ENCODE assay signal across 16 cellular contexts in the genomic region with DNA sequence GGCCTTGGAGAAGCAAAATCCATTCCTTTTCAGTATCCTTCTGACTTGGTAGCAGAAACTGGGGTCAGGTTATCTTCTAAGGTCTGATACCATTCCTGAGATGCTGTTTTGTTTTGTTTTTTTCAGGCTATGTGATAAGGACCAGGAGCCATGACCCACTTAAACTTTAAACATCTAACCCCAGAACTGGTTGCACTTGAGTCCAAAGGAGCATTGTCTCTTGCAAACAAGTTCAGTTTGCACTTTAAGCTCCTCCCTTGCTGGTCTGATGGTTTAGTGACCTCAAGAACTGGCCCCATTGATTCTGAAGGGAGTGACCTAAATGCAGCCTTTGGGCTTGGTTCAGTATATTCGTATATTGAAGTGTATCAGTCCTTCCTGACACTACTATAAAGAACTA.
DNase-seq lines count a peak whose midpoint lies in the region; ATAC-seq and TF ChIP-seq lines count a peak whose summit lies in the region.
"Had no signal": no experiment of that assay in that cellular context is flagged by ENCODE, and none has a peak within 500 bp of the region (broad histone marks: within the 10 kb centered on the region; RNA-seq: fewer than 3 reads in every experiment).

No MANE protein-coding gene starts in this region.

- peak; percentile 22 to 65 for TF ChIP-seq RAD21 in liver (IDR thresholded peaks at IDR 0.05)

- TF ChIP-seq CTCF in left ventricle myocardium inferior (IDR thresholded peaks at IDR 0.05; ENCODE audit: borderline replicate concordance): no peak
- no peak for TF ChIP-seq CTCF in liver (IDR thresholded peaks at IDR 0.05; ENCODE audit: low read depth, low read length, missing input control)

- H3K9me3 Mint-ChIP-seq in stimulated activated memory B cell treated with anti-CD40 and anti-IgM and Interleukin-4, amounts not matched to agents 10 μg/mL and 1 μg/mL and 100 μg/mL, for 72 hours: peaks cover 3% of the 10 kb centered on the region
- H3K9me3 Mint-ChIP-seq: CD4-positive, alpha-beta T cell; HFFc6 had no signal

- no peak overlapping the region for H3K4me3 Mint-ChIP-seq in stimulated activated memory B cell treated with anti-CD40 and anti-IgM and Interleukin-4, amounts not matched to agents 10 μg/mL and 1 μg/mL and 100 μg/mL, for 72 hours
- H3K4me3 Mint-ChIP-seq: B cell; CD4-positive, alpha-beta T cell; HFFc6 had no signal

- H3K9me3 ChIP-seq in left ventricle myocardium inferior (replicated peaks) (no peaks in the 10 kb centered on the region), liver (ENCODE audit: control insufficient read depth in 4 of 4, low read length in 3 of 4) (no peaks in the 10 kb centered on the region)

- H3K4me1 Mint-ChIP-seq in stimulated activated memory B cell treated with anti-CD40 and anti-IgM and Interleukin-4, amounts not matched to agents 10 μg/mL and 1 μg/mL and 100 μg/mL, for 72 hours: peaks cover 38% of the 10 kb centered on the region

- H3K9ac ChIP-seq in liver (ENCODE audit: low read depth in 1 of 2, low read length in 2 of 2): no peak overlapping the region

- H3K36me3 ChIP-seq in left ventricle myocardium inferior: no peaks in the 10 kb centered on the region
- H3K36me3 ChIP-seq in liver (ENCODE audit: control insufficient read depth in 4 of 4, insufficient read depth in 3 of 4, low read depth in 1 of 4, low read length in 3 of 4): no peaks in the 10 kb centered on the region

- no peaks in the 10 kb centered on the region for H3K27me3 Mint-ChIP-seq in stimulated activated memory B cell treated with anti-CD40 and anti-IgM and Interleukin-4, amounts not matched to agents 10 μg/mL and 1 μg/mL and 100 μg/mL, for 72 hours
- H3K27me3 Mint-ChIP-seq: B cell; CD4-positive, alpha-beta T cell had no signal

- H3K4me3 ChIP-seq in left ventricle myocardium inferior (no peak overlapping the region), liver (ENCODE audit: low read depth in 1 of 3, low read length in 3 of 3) (no peak overlapping the region)

- peak overlapping the region; percentile 63 for H3K27ac Mint-ChIP-seq in stimulated activated memory B cell treated with anti-CD40 and anti-IgM and Interleukin-4, amounts not matched to agents 10 μg/mL and 1 μg/mL and 100 μg/mL, for 72 hours
- H3K27ac Mint-ChIP-seq: CD4-positive, alpha-beta T cell; HFFc6 had no signal

- ATAC-seq in left cardiac atrium: no peak
- no peak for ATAC-seq in stimulated activated memory B cell treated with anti-CD40 and anti-IgM and Interleukin-4, amounts not matched to agents 10 μg/mL and 1 μg/mL and 100 μg/mL, for 72 hours
- ATAC-seq in HG03571 (IDR thresholded peaks at IDR 0.05; ENCODE audit: unreplicated experiment): no peak

- intact Hi-C loops in left ventricle myocardium inferior (cut with micrococcal nuclease): no loop called here
- intact Hi-C loops in left cardiac atrium (cut with DNase I): no loop called here

- H3K27ac ChIP-seq in left ventricle myocardium inferior (replicated peaks): peak overlapping the region; percentile 78
- H3K27ac ChIP-seq in liver (ENCODE audit: low read depth in 1 of 2, low read length in 2 of 2): peak overlapping the region in 1 of 2 donors; percentile 68

- DNase-seq in left ventricle myocardium inferior: no peak
- no peak for DNase-seq in left cardiac atrium
- DNase-seq in ecto neural progenitor cell (ENCODE audit: low spot score): peak; percentile 0
- DNase-seq in Kasumi-1 (lab: John Stamatoyannopoulos, UW): no peak
- DNase-seq: C1 segment of cervical spinal cord; Calu3; CD4-positive, alpha-beta T cell; DMS 273 treated with DMSO at 0.1 percent for 48 hours; DND-41; GF-D8; HCEC 1CT; HFFc6 had no signal

- peaks cover 47% of the 10 kb centered on the region for H3K4me1 ChIP-seq in left ventricle myocardium inferior
- peaks cover 0 to 33% (median 17%) of the 10 kb centered on the region in 4 donors for H3K4me1 ChIP-seq in liver (ENCODE audit: control insufficient read depth in 4 of 4, insufficient read depth in 4 of 4, low read length in 3 of 4)

- H3K27me3 ChIP-seq in left ventricle myocardium inferior (ENCODE audit: low read depth) (no peaks in the 10 kb centered on the region), liver (ENCODE audit: control insufficient read depth in 4 of 4, insufficient read depth in 4 of 4, low read length in 3 of 4) (no peaks in the 10 kb centered on the region)

- 37% methylated on average over 1 of the region's 1 CpG for WGBS in liver

- peaks cover 5% of the 10 kb centered on the region for H3K36me3 Mint-ChIP-seq in stimulated activated memory B cell treated with anti-CD40 and anti-IgM and Interleukin-4, amounts not matched to agents 10 μg/mL and 1 μg/mL and 100 μg/mL, for 72 hours

TF ChIP-seq in liver, 16 proteins besides CTCF, POLR2A, EP300 and RAD21:
- TF ChIP-seq TAF1 (conservative IDR thresholded peaks at IDR 0.05): no peak
- TF ChIP-seq ZBTB33 (IDR thresholded peaks at IDR 0.05): peak; percentile 45
- TF ChIP-seq JUND (IDR thresholded peaks at IDR 0.05): peak; percentile 60 to 65
- TF ChIP-seq NR2F2 (IDR thresholded peaks at IDR 0.05): peak; percentile 83
- TF ChIP-seq, protein P1, sequence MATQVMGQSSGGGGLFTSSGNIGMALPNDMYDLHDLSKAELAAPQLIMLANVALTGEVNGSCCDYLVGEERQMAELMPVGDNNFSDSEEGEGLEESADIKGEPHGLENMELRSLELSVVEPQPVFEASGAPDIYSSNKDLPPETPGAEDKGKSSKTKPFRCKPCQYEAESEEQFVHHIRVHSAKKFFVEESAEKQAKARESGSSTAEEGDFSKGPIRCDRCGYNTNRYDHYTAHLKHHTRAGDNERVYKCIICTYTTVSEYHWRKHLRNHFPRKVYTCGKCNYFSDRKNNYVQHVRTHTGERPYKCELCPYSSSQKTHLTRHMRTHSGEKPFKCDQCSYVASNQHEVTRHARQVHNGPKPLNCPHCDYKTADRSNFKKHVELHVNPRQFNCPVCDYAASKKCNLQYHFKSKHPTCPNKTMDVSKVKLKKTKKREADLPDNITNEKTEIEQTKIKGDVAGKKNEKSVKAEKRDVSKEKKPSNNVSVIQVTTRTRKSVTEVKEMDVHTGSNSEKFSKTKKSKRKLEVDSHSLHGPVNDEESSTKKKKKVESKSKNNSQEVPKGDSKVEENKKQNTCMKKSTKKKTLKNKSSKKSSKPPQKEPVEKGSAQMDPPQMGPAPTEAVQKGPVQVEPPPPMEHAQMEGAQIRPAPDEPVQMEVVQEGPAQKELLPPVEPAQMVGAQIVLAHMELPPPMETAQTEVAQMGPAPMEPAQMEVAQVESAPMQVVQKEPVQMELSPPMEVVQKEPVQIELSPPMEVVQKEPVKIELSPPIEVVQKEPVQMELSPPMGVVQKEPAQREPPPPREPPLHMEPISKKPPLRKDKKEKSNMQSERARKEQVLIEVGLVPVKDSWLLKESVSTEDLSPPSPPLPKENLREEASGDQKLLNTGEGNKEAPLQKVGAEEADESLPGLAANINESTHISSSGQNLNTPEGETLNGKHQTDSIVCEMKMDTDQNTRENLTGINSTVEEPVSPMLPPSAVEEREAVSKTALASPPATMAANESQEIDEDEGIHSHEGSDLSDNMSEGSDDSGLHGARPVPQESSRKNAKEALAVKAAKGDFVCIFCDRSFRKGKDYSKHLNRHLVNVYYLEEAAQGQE (IDR thresholded peaks at IDR 0.05): peak; percentile 34
- peak; percentile 38 for TF ChIP-seq FOXA2 (IDR thresholded peaks at IDR 0.05)
- TF ChIP-seq GABPA (IDR thresholded peaks at IDR 0.05 in 1 of 2, conservative IDR thresholded peaks at IDR 0.05 in 1 of 2): no peak
- TF ChIP-seq MAX (IDR thresholded peaks at IDR 0.05): no peak
- TF ChIP-seq FOXA1 (IDR thresholded peaks at IDR 0.05): no peak
- no peak for TF ChIP-seq EGR1 (IDR thresholded peaks at IDR 0.05; ENCODE audit: low read depth in 2 of 2)
- peak; percentile 92 to 97 for TF ChIP-seq RXRA (IDR thresholded peaks at IDR 0.05)
- TF ChIP-seq, protein P2, sequence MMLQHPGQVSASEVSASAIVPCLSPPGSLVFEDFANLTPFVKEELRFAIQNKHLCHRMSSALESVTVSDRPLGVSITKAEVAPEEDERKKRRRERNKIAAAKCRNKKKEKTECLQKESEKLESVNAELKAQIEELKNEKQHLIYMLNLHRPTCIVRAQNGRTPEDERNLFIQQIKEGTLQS (IDR thresholded peaks at IDR 0.05): no peak
- TF ChIP-seq YY1 (IDR thresholded peaks at IDR 0.05): peak; percentile 70
- peak; percentile 97 for TF ChIP-seq HNF4G (IDR thresholded peaks at IDR 0.05)
- TF ChIP-seq HNF4A (conservative IDR thresholded peaks at IDR 0.05): peak; percentile 99 to 100
- peak; percentile 85 for TF ChIP-seq SP1 (IDR thresholded peaks at IDR 0.05)
